1 cellular context compared by ENCODE assay signal in genomic region chr12:110102255-110102654, GRCh38.
TF ChIP-seq lines count a peak whose summit lies in the region.

No MANE protein-coding gene starts in this region.

TF ChIP-seq in K562, 482 proteins besides CTCF, POLR2A, EP300 and RAD21 (continued from another document and continues in another):
- TF ChIP-seq ADNP (tag; IDR thresholded peaks at IDR 0.05), result no peak
- TF ChIP-seq ZNF280B (CRISPR knock-in tag; IDR thresholded peaks at IDR 0.05), result no peak
- no peak for TF ChIP-seq LCOR (CRISPR knock-in tag; IDR thresholded peaks at IDR 0.05)
- peak; percentile 97 for TF ChIP-seq RAD51 (IDR thresholded peaks at IDR 0.05; ENCODE audit: borderline replicate concordance, low read depth)
- no peak for TF ChIP-seq HBP1 (CRISPR knock-in tag; IDR thresholded peaks at IDR 0.05)
- TF ChIP-seq MTA1 (IDR thresholded peaks at IDR 0.05; ENCODE audit: borderline replicate concordance), result no peak
- no peak for TF ChIP-seq ATF4 (CRISPR knock-in tag; IDR thresholded peaks at IDR 0.05)
- TF ChIP-seq ZNF121 (CRISPR knock-in tag; conservative IDR thresholded peaks at IDR 0.05), result no peak
- no peak for TF ChIP-seq ARID4B (CRISPR knock-in tag; IDR thresholded peaks at IDR 0.05)
- TF ChIP-seq PTTG1 (tag; IDR thresholded peaks at IDR 0.05; ENCODE audit: low read depth), result no peak
- no peak for TF ChIP-seq ZNF778 (CRISPR knock-in tag; IDR thresholded peaks at IDR 0.05)
- TF ChIP-seq ZNF766 (CRISPR knock-in tag; conservative IDR thresholded peaks at IDR 0.05), result no peak
- TF ChIP-seq CBFB (CRISPR knock-in tag; IDR thresholded peaks at IDR 0.05), result no peak
- no peak for TF ChIP-seq RNF219 (CRISPR knock-in tag; IDR thresholded peaks at IDR 0.05)
- no peak for TF ChIP-seq U2AF1 (optimal IDR thresholded peaks at IDR 0.05; ENCODE audit: low read depth, low read length)
- TF ChIP-seq RB1 (IDR thresholded peaks at IDR 0.05; ENCODE audit: low read depth), result no peak
- TF ChIP-seq TRIM25 (IDR thresholded peaks at IDR 0.05; ENCODE audit: borderline replicate concordance), result no peak
- no peak for TF ChIP-seq ZNF324 (CRISPR knock-in tag; IDR thresholded peaks at IDR 0.05)
- TF ChIP-seq PYGO2 (tag; IDR thresholded peaks at IDR 0.05), result no peak
- no peak for TF ChIP-seq BRD9 (IDR thresholded peaks at IDR 0.05; ENCODE audit: low read depth, partially characterized antibody)
- TF ChIP-seq ZNF384 (IDR thresholded peaks at IDR 0.05; ENCODE audit: low read depth, low read length), result no peak
- TF ChIP-seq CAMTA2 (CRISPR knock-in tag; conservative IDR thresholded peaks at IDR 0.05), result no peak
- no peak for TF ChIP-seq HMGN3 (IDR thresholded peaks at IDR 0.05; ENCODE audit: borderline replicate concordance, extremely low read depth, insufficient read length, low read depth, low read length)
- no peak for TF ChIP-seq SRSF9 (IDR thresholded peaks at IDR 0.05; ENCODE audit: borderline replicate concordance, low read depth, low read length)
- peak; percentile 28; the same call in 1 of the 2 replicates for TF ChIP-seq LEF1 (IDR thresholded peaks at IDR 0.05)
- TF ChIP-seq NFRKB (IDR thresholded peaks at IDR 0.05; ENCODE audit: low read depth), result no peak
- no peak for TF ChIP-seq MEIS2 (IDR thresholded peaks at IDR 0.05; ENCODE audit: partially characterized antibody)
- TF ChIP-seq ZBTB34 (CRISPR knock-in tag; IDR thresholded peaks at IDR 0.05), result no peak
- no peak for TF ChIP-seq SAP30 (IDR thresholded peaks at IDR 0.05; ENCODE audit: borderline replicate concordance, insufficient read depth, low read depth, low read length, poor library complexity, severe bottlenecking)
- TF ChIP-seq ETV1 (tag; conservative IDR thresholded peaks at IDR 0.05; ENCODE audit: low read depth), result no peak
- peak; percentile 98 for TF ChIP-seq USF1 (CRISPR knock-in tag; IDR thresholded peaks at IDR 0.05)
- TF ChIP-seq TCF15 (CRISPR knock-in tag; IDR thresholded peaks at IDR 0.05), result no peak
- TF ChIP-seq TCF7 (IDR thresholded peaks at IDR 0.05; ENCODE audit: borderline replicate concordance), result 0 out of 2 replicates have a peak, but pooled peaks have one; percentile 72
- no peak for TF ChIP-seq CREB5 (CRISPR knock-in tag; IDR thresholded peaks at IDR 0.05)
- TF ChIP-seq ZNF316 (IDR thresholded peaks at IDR 0.05), result no peak
- no peak for TF ChIP-seq SP2 (IDR thresholded peaks at IDR 0.05; ENCODE audit: extremely low read depth, low read depth, low read length, poor library complexity, severe bottlenecking)
- TF ChIP-seq THRA (IDR thresholded peaks at IDR 0.05), result no peak
- no peak for TF ChIP-seq CREB1 (IDR thresholded peaks at IDR 0.05)
- no peak for TF ChIP-seq CREB1 (CRISPR knock-in tag; IDR thresholded peaks at IDR 0.05)
- TF ChIP-seq MLLT1 (IDR thresholded peaks at IDR 0.05), result no peak
- TF ChIP-seq HMG20B (CRISPR knock-in tag; IDR thresholded peaks at IDR 0.05), result no peak
- TF ChIP-seq RUNX1 (IDR thresholded peaks at IDR 0.05; ENCODE audit: low read depth), result no peak
- TF ChIP-seq HCFC1 (IDR thresholded peaks at IDR 0.05; ENCODE audit: low read depth, low read length), result peak; percentile 35; the same call in 1 of the 2 replicates
- no peak for TF ChIP-seq GTF2E2 (tag; IDR thresholded peaks at IDR 0.05)
- TF ChIP-seq EP400 (IDR thresholded peaks at IDR 0.05), result no peak
- TF ChIP-seq ZNF217 (CRISPR knock-in tag; IDR thresholded peaks at IDR 0.05), result no peak
- TF ChIP-seq NCOR1 (IDR thresholded peaks at IDR 0.05), result no peak
